ENCODE assay signal across 12 cellular contexts in the genomic region with DNA sequence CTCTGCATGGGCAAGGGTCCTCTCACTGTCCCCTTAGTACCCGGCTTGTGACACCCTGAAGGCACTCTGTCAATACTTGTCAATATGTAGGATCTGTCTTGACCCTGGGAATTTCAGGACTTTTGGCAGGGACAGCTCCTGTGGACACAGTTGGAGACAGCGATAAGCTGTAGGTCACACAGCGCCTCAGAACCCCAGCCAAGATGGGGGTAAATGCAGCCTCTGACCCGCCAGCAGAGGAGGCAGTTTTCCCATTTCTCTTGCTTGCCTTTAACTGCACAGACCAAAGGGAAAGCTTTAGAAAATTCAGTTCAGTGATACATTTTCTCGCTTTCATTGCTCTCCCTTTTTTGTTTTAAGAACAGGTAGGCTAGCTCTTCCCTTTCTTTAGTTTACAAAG. TPM values are rescaled to one million over a fixed set of nuclear protein-coding genes. Genes with fewer than 3 reads are reported as not detected.
DNase-seq lines count a peak whose midpoint lies in the region; ATAC-seq and TF ChIP-seq lines count a peak whose summit lies in the region.
"Had no signal": no experiment of that assay in that cellular context is flagged by ENCODE, and none has a peak within 500 bp of the region (broad histone marks: within the 10 kb centered on the region; RNA-seq: fewer than 3 reads in every experiment).

No MANE protein-coding gene starts in this region.

- TF ChIP-seq CTCF in MM.1S (IDR thresholded peaks at IDR 0.05; ENCODE audit: low read length) (no peak), endothelial cell (IDR thresholded peaks at IDR 0.05; ENCODE audit: unreplicated experiment) (no peak)

- H3K36me3 Mint-ChIP-seq in endothelial cell (ENCODE audit: low read depth, unreplicated experiment): no peaks in the 10 kb centered on the region
- no peaks in the 10 kb centered on the region for H3K36me3 Mint-ChIP-seq in stimulated activated memory B cell treated with anti-CD40 and anti-IgM and Interleukin-4, amounts not matched to agents 10 μg/mL and 1 μg/mL and 100 μg/mL, for 72 hours

- no peak overlapping the region for H3K4me2 ChIP-seq in MM.1S (ENCODE audit: low read depth, low read length)
- H3K4me2 ChIP-seq: BLaER1 had no signal

- no peak overlapping the region for H2AFZ ChIP-seq in MM.1S (ENCODE audit: low read length)

- no peaks in the 10 kb centered on the region for H3K9me3 ChIP-seq in MM.1S (replicated peaks; ENCODE audit: insufficient read depth, low read length)
- H3K9me3 ChIP-seq: BLaER1, SJSA1 had no signal

- intact Hi-C loops in head of caudate nucleus (cut with DNase I): no loop called here

- H3K9me2 ChIP-seq in MM.1S (replicated peaks; ENCODE audit: insufficient read depth, low read length): no peaks in the 10 kb centered on the region

- ATAC-seq in stimulated activated memory B cell treated with anti-CD40 and anti-IgM and Interleukin-4, amounts not matched to agents 10 μg/mL and 1 μg/mL and 100 μg/mL, for 72 hours: peak; percentile 28
- no peak for ATAC-seq in GM18498 (IDR thresholded peaks at IDR 0.05; ENCODE audit: unreplicated experiment)

- H3K4me3 ChIP-seq in MM.1S (ENCODE audit: low read length): no peak overlapping the region
- H3K4me3 ChIP-seq: BLaER1, SJSA1 had no signal

- peak; percentile 8 for DNase-seq in activated CD4-positive, alpha-beta T cell treated with anti-CD3 and anti-CD28 coated beads for 48 hours
- DNase-seq in activated CD4-positive, alpha-beta T cell treated with anti-CD3 and anti-CD28 coated beads for 1 hour: no peak
- peak; percentile 12 for DNase-seq in MM.1S
- peak; percentile 55 for DNase-seq in endothelial cell (ENCODE audit: low spot score)
- no peak for DNase-seq in head of caudate nucleus
- DNase-seq in NCI-H146 (lab: John Stamatoyannopoulos, UW): no peak
- DNase-seq: stimulated activated CD4-positive, alpha-beta T cell treated with anti-CD3 and anti-CD28 coated beads, Interleukin-4, amount 100 ng/mL, for 1 hour had no signal

- H3K4me1 Mint-ChIP-seq in endothelial cell (ENCODE audit: unreplicated experiment): peaks cover 6% of the 10 kb centered on the region
- H3K4me1 Mint-ChIP-seq in stimulated activated memory B cell treated with anti-CD40 and anti-IgM and Interleukin-4, amounts not matched to agents 10 μg/mL and 1 μg/mL and 100 μg/mL, for 72 hours: no peaks in the 10 kb centered on the region

- no peaks in the 10 kb centered on the region for H3K36me3 ChIP-seq in MM.1S (replicated peaks; ENCODE audit: insufficient read depth, low read length)
- H3K36me3 ChIP-seq: BLaER1, SJSA1 had no signal

- H3K9ac ChIP-seq in MM.1S (ENCODE audit: low read length): no peak overlapping the region
- H3K9ac ChIP-seq: BLaER1 had no signal

- H3K27ac ChIP-seq in MM.1S (ENCODE audit: low read length): no peak overlapping the region
- H3K27ac ChIP-seq: BLaER1, SJSA1 had no signal

- H3K79me2 ChIP-seq in MM.1S (ENCODE audit: low read length): no peaks in the 10 kb centered on the region

- no peak overlapping the region for H3K27ac Mint-ChIP-seq in endothelial cell (ENCODE audit: unreplicated experiment)
- no peak overlapping the region for H3K27ac Mint-ChIP-seq in stimulated activated memory B cell treated with anti-CD40 and anti-IgM and Interleukin-4, amounts not matched to agents 10 μg/mL and 1 μg/mL and 100 μg/mL, for 72 hours
- H3K27ac Mint-ChIP-seq: activated T-helper 2 cell treated with anti-CD3 and anti-CD28 coated beads, Interferon-gamma antibody, Interleukin-2, Interleukin-4, amounts not matched to agents 10 μg/mL and 5 μg/mL and 100 μg/mL, durations not matched to agents 14 hours and 24 hours and 36 hours had no signal

- no peak overlapping the region for H3K4me3 Mint-ChIP-seq in endothelial cell (ENCODE audit: unreplicated experiment)
- H3K4me3 Mint-ChIP-seq in stimulated activated memory B cell treated with anti-CD40 and anti-IgM and Interleukin-4, amounts not matched to agents 10 μg/mL and 1 μg/mL and 100 μg/mL, for 72 hours: no peak overlapping the region

- peaks cover 8% of the 10 kb centered on the region for H3K27me3 Mint-ChIP-seq in endothelial cell (ENCODE audit: unreplicated experiment)
- peaks cover 50% of the 10 kb centered on the region for H3K27me3 Mint-ChIP-seq in stimulated activated memory B cell treated with anti-CD40 and anti-IgM and Interleukin-4, amounts not matched to agents 10 μg/mL and 1 μg/mL and 100 μg/mL, for 72 hours

- H3K27me3 ChIP-seq in MM.1S (replicated peaks; ENCODE audit: insufficient read depth, low read length): no peaks in the 10 kb centered on the region
- H3K27me3 ChIP-seq: BLaER1 had no signal

- no peaks in the 10 kb centered on the region for H3K9me3 Mint-ChIP-seq in endothelial cell (ENCODE audit: unreplicated experiment)
- H3K9me3 Mint-ChIP-seq in stimulated activated memory B cell treated with anti-CD40 and anti-IgM and Interleukin-4, amounts not matched to agents 10 μg/mL and 1 μg/mL and 100 μg/mL, for 72 hours: no peaks in the 10 kb centered on the region
- H3K9me3 Mint-ChIP-seq: activated T-helper 2 cell treated with anti-CD3 and anti-CD28 coated beads, Interferon-gamma antibody, Interleukin-2, Interleukin-4, amounts not matched to agents 10 μg/mL and 5 μg/mL and 100 μg/mL, durations not matched to agents 14 hours and 24 hours and 36 hours had no signal

- H3F3A ChIP-seq in MM.1S (ENCODE audit: insufficient read depth, low read length): no peaks in the 10 kb centered on the region

- H4K20me1 ChIP-seq in MM.1S (ENCODE audit: insufficient read depth, low read length): no peaks in the 10 kb centered on the region
- H4K20me1 ChIP-seq: BLaER1 had no signal

- no peaks in the 10 kb centered on the region for H3K4me1 ChIP-seq in MM.1S (ENCODE audit: low read length)
- H3K4me1 ChIP-seq: SJSA1 had no signal

RNA-seq across cellular contexts. Expression of a gene that starts 54.8 kb away (rescaled TPM):
- 17.5 TPM for total RNA-seq in endothelial cell (ENCODE audit: unreplicated experiment)

Comparison
In these comparisons a context has a peak if more than half of its experiments do, and no peak if none do; other contexts are left out.
1. DNase-seq: peak in activated CD4-positive, alpha-beta T cell treated with anti-CD3 and anti-CD28 coated beads for 48 hours (single experiment), MM.1S (single experiment) and endothelial cell (single experiment); none in activated CD4-positive, alpha-beta T cell treated with anti-CD3 and anti-CD28 coated beads for 1 hour (single experiment), head of caudate nucleus (0 of 42) and NCI-H146 (single experiment).